In the genomic region with DNA sequence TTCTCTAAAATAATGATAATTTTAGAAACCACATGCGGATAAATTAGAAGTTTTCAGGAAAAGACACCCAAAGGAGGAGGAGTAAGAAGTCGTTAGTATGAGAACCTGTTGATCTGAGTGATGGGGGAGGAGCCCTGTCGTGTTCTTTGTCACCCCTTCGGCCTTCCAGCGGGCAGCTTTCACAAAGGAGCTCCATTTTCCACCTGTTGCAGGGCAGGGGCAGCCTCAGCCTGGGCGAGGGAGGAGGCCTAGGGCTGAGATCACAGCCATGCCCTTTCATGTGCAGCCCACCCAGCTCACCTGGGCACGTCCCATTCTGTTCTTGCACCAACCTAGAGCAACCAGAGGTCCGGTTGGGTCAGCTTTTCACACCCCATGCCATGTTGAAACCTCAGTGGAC, we compare ENCODE assay signal across 27 cellular contexts. TPM values are rescaled to one million over a fixed set of nuclear protein-coding genes. Genes with fewer than 3 reads are reported as not detected.
DNase-seq lines count a peak whose midpoint lies in the region; FAIRE-seq and TF ChIP-seq lines count a peak whose summit lies in the region.
"Had no signal": no experiment of that assay in that cellular context is flagged by ENCODE, and none has a peak within 500 bp of the region (broad histone marks: within the 10 kb centered on the region; RNA-seq: fewer than 3 reads in every experiment).

No MANE protein-coding gene starts in this region.

- H3K27me3 Mint-ChIP-seq in astrocyte (ENCODE audit: low read depth, unreplicated experiment) = no peaks in the 10 kb centered on the region
- H3K27me3 Mint-ChIP-seq: B cell had no signal

- peak overlapping the region; percentile 40 for H3K4me3 Mint-ChIP-seq in astrocyte (ENCODE audit: unreplicated experiment)
- H3K4me3 Mint-ChIP-seq: B cell; dendritic cell treated with granulocyte-macrophage colony-stimulating factor and Interleukin-4, amounts not matched to agents 40 ng/mL and 50 ng/mL, for 4 days; immature natural killer cell had no signal

- FAIRE-seq in astrocyte (lab: Jason Lieb, UNC) = no peak
- FAIRE-seq: A204.1 had no signal

- in situ Hi-C loops in mammary epithelial cell (cut with MboI; ENCODE audit: low sequenced_read_pairs in 2 of 2) = no loop called here

- 74% methylated on average over 8 of the region's 8 CpGs for WGBS in mammary epithelial cell (ENCODE audit: low coverage, missing lambda C conversion rate)

- H2AFZ ChIP-seq in mammary epithelial cell (ENCODE audit: low read depth, low read length) (no peak overlapping the region), astrocyte (ENCODE audit: low read depth, low read length) (no peak overlapping the region)

- TF ChIP-seq POLR2A in breast epithelium (IDR thresholded peaks at IDR 0.05) = no peak

- peaks cover 17% of the 10 kb centered on the region for H3K4me1 ChIP-seq in mammary epithelial cell (ENCODE audit: insufficient read depth, low read length)
- H3K4me1 ChIP-seq in breast epithelium = no peaks in the 10 kb centered on the region
- peaks cover 32% of the 10 kb centered on the region for H3K4me1 ChIP-seq in astrocyte (ENCODE audit: insufficient read depth, low read length)

- H4K20me1 ChIP-seq in mammary epithelial cell (ENCODE audit: insufficient read depth, low read length) = no peaks in the 10 kb centered on the region
- peaks cover 44% of the 10 kb centered on the region for H4K20me1 ChIP-seq in astrocyte (ENCODE audit: insufficient read depth, low read length)

- H3K9me3 ChIP-seq in mammary epithelial cell (replicated peaks; ENCODE audit: insufficient read depth, low read length) (no peaks in the 10 kb centered on the region), breast epithelium (no peaks in the 10 kb centered on the region), astrocyte (ENCODE audit: insufficient read depth, low read depth, low read length) (no peaks in the 10 kb centered on the region)
- H3K9me3 ChIP-seq: spleen, tibial nerve had no signal

- BruUV-seq in mammary epithelial cell (replicated peaks; lab: Mats Ljungman, UMichigan) = no TSS peak

- intact Hi-C loops in mammary epithelial cell (cut with micrococcal nuclease) = no loop called here
- intact Hi-C loops in breast epithelium (cut with DNase I; ENCODE audit: low total_unique reads) = no loop called here

- CTCF ChIA-PET in mammary epithelial cell (lab: Charles Lee; ENCODE audit: low non-redundant PET) = no interaction called here

- H3K9ac ChIP-seq in mammary epithelial cell (ENCODE audit: insufficient read depth, low read length) (no peak overlapping the region), astrocyte (ENCODE audit: low read length) (no peak overlapping the region)

- H3K36me3 ChIP-seq in mammary epithelial cell (ENCODE audit: insufficient read depth, low read length) (peaks cover 8% of the 10 kb centered on the region), breast epithelium (no peaks in the 10 kb centered on the region), astrocyte (ENCODE audit: insufficient read depth, low read length) (peaks cover 2% of the 10 kb centered on the region)
- H3K36me3 ChIP-seq: cardiac muscle cell, spleen, tibial nerve had no signal

- H3K4me1 Mint-ChIP-seq in astrocyte (ENCODE audit: low read depth, unreplicated experiment) = peaks cover 29% of the 10 kb centered on the region

- peak overlapping the region; percentile 39 for H3K4me2 ChIP-seq in mammary epithelial cell (ENCODE audit: insufficient read depth, low read depth, low read length)
- H3K4me2 ChIP-seq in astrocyte (ENCODE audit: low read length) = no peak overlapping the region

- DNase-seq in mammary epithelial cell (no peak), breast epithelium (ENCODE audit: low spot score in 2 of 2) (no peak), astrocyte (ENCODE audit: low read depth) (no peak), left kidney (ENCODE audit: low read depth, low spot score) (peak; percentile 70), inferior parietal cortex (ENCODE audit: extremely low spot score) (no peak), occipital lobe (lab: John Stamatoyannopoulos, UW) (no peak)
- DNase-seq in activated naive CD4-positive, alpha-beta T cell treated with anti-CD3 and anti-CD28 coated beads, Interleukin-2, amount 50 U/mL, for 16 hours = no peak
- DNase-seq in activated CD4-positive, CD25-positive, alpha-beta regulatory T cell treated with anti-CD3 and anti-CD28 coated beads, Interleukin-2, amount 50 U/mL, for 72 hours = no peak
- DNase-seq: activated CD4-positive, alpha-beta T cell treated with anti-CD3 and anti-CD28 coated beads, Interleukin-2, amount 50 U/mL, for 4 hours; activated T-cell treated with anti-CD3 and anti-CD28 coated beads, Interleukin-2, amount 50 U/mL, for 1 hour; amniotic stem cell; DMS79; head of caudate nucleus; immature natural killer cell; NCI-H1092; NCI-H1930; NCI-H524; retina; RPMI8226; spleen; stimulated activated CD4-positive, alpha-beta T cell treated with anti-CD3 and anti-CD28 coated beads, Interleukin-4, amount 100 ng/mL, for 24 hours; stimulated activated naive CD4-positive, alpha-beta T cell treated with Interleukin-2 at 50 U/mL for 16 hours had no signal

- H3K79me2 ChIP-seq in mammary epithelial cell (ENCODE audit: insufficient read depth, low read length) = peaks cover 94% of the 10 kb centered on the region
- peaks cover 89% of the 10 kb centered on the region for H3K79me2 ChIP-seq in astrocyte (ENCODE audit: insufficient read depth, low read length)

- H3K9me3 Mint-ChIP-seq in astrocyte (ENCODE audit: unreplicated experiment) = no peaks in the 10 kb centered on the region
- H3K9me3 Mint-ChIP-seq: dendritic cell treated with granulocyte-macrophage colony-stimulating factor and Interleukin-4, amounts not matched to agents 40 ng/mL and 50 ng/mL, for 4 days had no signal

- H3K27me3 ChIP-seq in mammary epithelial cell (ENCODE audit: insufficient read depth, low read length) = no peaks in the 10 kb centered on the region
- no peaks in the 10 kb centered on the region for H3K27me3 ChIP-seq in breast epithelium
- H3K27me3 ChIP-seq in astrocyte (ENCODE audit: insufficient read depth, low read length) = no peaks in the 10 kb centered on the region
- H3K27me3 ChIP-seq: cardiac muscle cell, tibial nerve had no signal

- peak overlapping the region; percentile 20 for H3K27ac Mint-ChIP-seq in astrocyte (ENCODE audit: unreplicated experiment)
- H3K27ac Mint-ChIP-seq: B cell; dendritic cell treated with granulocyte-macrophage colony-stimulating factor and Interleukin-4, amounts not matched to agents 40 ng/mL and 50 ng/mL, for 4 days had no signal

- TF ChIP-seq CTCF in mammary epithelial cell (conservative IDR thresholded peaks at IDR 0.05 in 1 of 2, IDR thresholded peaks at IDR 0.05 in 1 of 2; ENCODE audit: extremely low read depth in 1 of 2, insufficient read depth in 1 of 2, low read depth in 1 of 2, low read length in 2 of 2) = no peak
- no peak for TF ChIP-seq CTCF in breast epithelium (IDR thresholded peaks at IDR 0.05)
- no peak for TF ChIP-seq CTCF in astrocyte (IDR thresholded peaks at IDR 0.05; ENCODE audit: insufficient read depth, low read depth, low read length)

- dilution Hi-C loops in mammary epithelial cell (cut with HindIII; ENCODE audit: low sequenced_read_pairs) = no loop called here

- H3K27ac ChIP-seq in mammary epithelial cell (ENCODE audit: insufficient read depth, low read depth, low read length) = no peak overlapping the region
- peak overlapping the region in 1 of 2 donors; percentile 98 for H3K27ac ChIP-seq in breast epithelium
- H3K27ac ChIP-seq in astrocyte (ENCODE audit: low read depth, low read length) = no peak overlapping the region
- H3K27ac ChIP-seq: cardiac muscle cell, spleen, tibial nerve had no signal

- H3K4me3 ChIP-seq in mammary epithelial cell (replicated peaks in 1 of 3; ENCODE audit: insufficient read depth in 1 of 3, low read depth in 2 of 3, low read length in 3 of 3) (no peak overlapping the region), breast epithelium (no peak overlapping the region), astrocyte (ENCODE audit: insufficient read depth, low read depth, low read length) (no peak overlapping the region)
- H3K4me3 ChIP-seq: cardiac muscle cell, spleen, tibial nerve had no signal

- H3K36me3 Mint-ChIP-seq in astrocyte (ENCODE audit: low read depth, unreplicated experiment) = peaks cover 2% of the 10 kb centered on the region
- H3K36me3 Mint-ChIP-seq: immature natural killer cell had no signal

RNA-seq across cellular contexts. Expression of a gene that starts 5.3 kb away (rescaled TPM):
- 100 to 1,000 TPM; 121 to 148 TPM for total RNA-seq in mammary epithelial cell
- polyA plus RNA-seq in mammary epithelial cell = 132 TPM
- 69.3 TPM for polyA minus RNA-seq in mammary epithelial cell
- 10 to 100 TPM; 18.7 to 32.8 (median 24.6) TPM for total RNA-seq in breast epithelium
- 64.3 and 69.1 TPM in 2 replicates for total RNA-seq in astrocyte
- 11.2 TPM for total RNA-seq in occipital lobe
